Comparison of ENCODE assay signal across 1 cellular context in genomic region chr12:124919646-124920352, GRCh38.
TF ChIP-seq lines count a peak whose summit lies in the region.

No MANE protein-coding gene starts in this region.

TF ChIP-seq in GM12878, 131 proteins besides CTCF, POLR2A, EP300 and RAD21 (continued from another document and continues in another):
- TF ChIP-seq CBX5 (IDR thresholded peaks at IDR 0.05; ENCODE audit: low read depth): no peak
- peak; percentile 61 for TF ChIP-seq MXI1 (IDR thresholded peaks at IDR 0.05; ENCODE audit: low read depth, low read length)
- TF ChIP-seq MEF2B (IDR thresholded peaks at IDR 0.05; ENCODE audit: partially characterized antibody, poor library complexity, severe bottlenecking): peak; percentile 27
- TF ChIP-seq WRNIP1 (IDR thresholded peaks at IDR 0.05; ENCODE audit: borderline replicate concordance, low read depth, low read length): no peak
- no peak for TF ChIP-seq EGR1 (IDR thresholded peaks at IDR 0.05; ENCODE audit: borderline replicate concordance in 1 of 2, low read depth in 2 of 2, low read length in 2 of 2)
- TF ChIP-seq LARP7 (IDR thresholded peaks at IDR 0.05): peak; percentile 64; the same call in 1 of the 2 replicates
- peak; percentile 92 for TF ChIP-seq JUND (IDR thresholded peaks at IDR 0.05; ENCODE audit: low read depth, low read length)
- TF ChIP-seq JUNB (IDR thresholded peaks at IDR 0.05): peak; percentile 95
- TF ChIP-seq ZBTB40 (IDR thresholded peaks at IDR 0.05; ENCODE audit: borderline replicate concordance): peak; percentile 31; the same call in 1 of the 2 replicates
- TF ChIP-seq MYB (IDR thresholded peaks at IDR 0.05; ENCODE audit: borderline replicate concordance, low read depth, low read length): no peak; the same call in 1 of the 2 replicates
- no peak for TF ChIP-seq BCLAF1 (IDR thresholded peaks at IDR 0.05)
- peak; percentile 98 for TF ChIP-seq IKZF1 (conservative IDR thresholded peaks at IDR 0.05)
- TF ChIP-seq BMI1 (IDR thresholded peaks at IDR 0.05; ENCODE audit: borderline replicate concordance): 0 out of 2 replicates have a peak, but pooled peaks have one; percentile 74
- TF ChIP-seq NFIC (IDR thresholded peaks at IDR 0.05; ENCODE audit: low read depth, low read length): no peak
- peak; percentile 98 for TF ChIP-seq ZNF592 (IDR thresholded peaks at IDR 0.05)
- no peak for TF ChIP-seq RBBP5 (conservative IDR thresholded peaks at IDR 0.05)
- peak; percentile 40 for TF ChIP-seq RELA (IDR thresholded peaks at IDR 0.05; ENCODE audit: borderline replicate concordance, partially characterized antibody)
- no peak for TF ChIP-seq CHD4 (IDR thresholded peaks at IDR 0.05)
- TF ChIP-seq ZBTB11 (CRISPR knock-in tag; IDR thresholded peaks at IDR 0.05): no peak
- TF ChIP-seq MYC (IDR thresholded peaks at IDR 0.05; ENCODE audit: insufficient read depth, insufficient read length, insufficient replicate concordance, low read length, severe bottlenecking): no peak
- 0 out of 2 replicates have a peak, but pooled peaks have one; percentile 69 for TF ChIP-seq MEF2A (IDR thresholded peaks at IDR 0.05; ENCODE audit: insufficient read depth, low read depth, low read length)
- peak; percentile 95 for TF ChIP-seq IRF4 (IDR thresholded peaks at IDR 0.05; ENCODE audit: low read depth, low read length)
- TF ChIP-seq SUPT20H (IDR thresholded peaks at IDR 0.05; ENCODE audit: borderline replicate concordance, control insufficient read depth, low read depth, low read length): no peak
- TF ChIP-seq TCF12 (IDR thresholded peaks at IDR 0.05; ENCODE audit: low read depth, low read length): peak; percentile 70; the same call in 1 of the 2 replicates
- no peak for TF ChIP-seq TARDBP (IDR thresholded peaks at IDR 0.05; ENCODE audit: borderline replicate concordance)
- no peak; the same call in 1 of the 2 replicates for TF ChIP-seq ZBTB4 (CRISPR knock-in tag; IDR thresholded peaks at IDR 0.05)
- peak; percentile 95 for TF ChIP-seq ATF7 (IDR thresholded peaks at IDR 0.05; ENCODE audit: low read depth)
- TF ChIP-seq SIN3A (IDR thresholded peaks at IDR 0.05; ENCODE audit: low read depth, low read length): no peak
- no peak for TF ChIP-seq NR2C2 (IDR thresholded peaks at IDR 0.05; ENCODE audit: borderline replicate concordance, control insufficient read depth, insufficient read length, low read depth)
- TF ChIP-seq CHD2 (IDR thresholded peaks at IDR 0.05; ENCODE audit: borderline replicate concordance, low read depth, low read length): peak; percentile 91
- peak; percentile 93 for TF ChIP-seq FOXK2 (IDR thresholded peaks at IDR 0.05)
- peak; percentile 87 for TF ChIP-seq RELB (IDR thresholded peaks at IDR 0.05; ENCODE audit: low read depth)
- no peak for TF ChIP-seq RCOR1 (conservative IDR thresholded peaks at IDR 0.05; ENCODE audit: low read depth, low read length)
- TF ChIP-seq SMC3 (IDR thresholded peaks at IDR 0.05; ENCODE audit: borderline replicate concordance, low read length): no peak
- TF ChIP-seq SKIL (IDR thresholded peaks at IDR 0.05; ENCODE audit: low read depth, poor library complexity, severe bottlenecking): peak; percentile 70
- TF ChIP-seq MAX (IDR thresholded peaks at IDR 0.05; ENCODE audit: low read depth, low read length): no peak
